Comparison of ENCODE assay signal across 8 cellular contexts in genomic region chr13:41960195-41960699, GRCh38. TPM values are rescaled to one million over a fixed set of nuclear protein-coding genes. Genes with fewer than 3 reads are reported as not detected.
A peak's percentile ranks its signal among the peaks of the same experiment; 100 is the strongest.
DNase-seq lines count a peak whose midpoint lies in the region; ATAC-seq, FAIRE-seq and TF ChIP-seq lines count a peak whose summit lies in the region.

No MANE protein-coding gene starts in this region.

- H3K14ac ChIP-seq in neuronal stem cell (ENCODE audit: low read length): peak overlapping the region; percentile 98

- H2AFZ ChIP-seq in neuronal stem cell (ENCODE audit: low read length): peak overlapping the region; percentile 98

- no peaks in the 10 kb centered on the region for H3K27me3 ChIP-seq in foreskin keratinocyte
- H3K27me3 ChIP-seq in neuronal stem cell (ENCODE audit: control insufficient read depth in 3 of 3, insufficient read depth in 3 of 3, low read depth in 1 of 3, low read length in 3 of 3): no peaks in the 10 kb centered on the region

- TF ChIP-seq CTCF in 22Rv1 (IDR thresholded peaks at IDR 0.05) (no peak), VCaP (conservative IDR thresholded peaks at IDR 0.05) (no peak), foreskin keratinocyte (conservative IDR thresholded peaks at IDR 0.05) (no peak)

- no CpG with 5 or more reads among the region's 14 CpGs for WGBS in neuronal stem cell (ENCODE audit: extremely low coverage in 2 of 2, insufficient read length in 2 of 2, insufficient replicate concordance in 1 of 2), 2 donors

- H3K18ac ChIP-seq in neuronal stem cell (ENCODE audit: low read length): peak overlapping the region; percentile 97

- H3K4me1 ChIP-seq in foreskin keratinocyte: peaks cover 10% of the 10 kb centered on the region
- H3K4me1 ChIP-seq in neuronal stem cell (ENCODE audit: control insufficient read depth in 2 of 2, insufficient read depth in 1 of 2, low read depth in 1 of 2, low read length in 2 of 2): peaks cover 3 to 4% of the 10 kb centered on the region in 2 donors

- H2BK120ac ChIP-seq in neuronal stem cell (ENCODE audit: low read depth, low read length): peak overlapping the region; percentile 31

- H2BK12ac ChIP-seq in neuronal stem cell (ENCODE audit: low read length): peak overlapping the region; percentile 58

- peaks cover 8% of the 10 kb centered on the region for H3K79me1 ChIP-seq in neuronal stem cell (ENCODE audit: low read depth, low read length)

- peak overlapping the region; percentile 92 for H3K9ac ChIP-seq in neuronal stem cell (ENCODE audit: low read depth, low read length, poor library complexity)

- peak overlapping the region; percentile 66 for H2BK5ac ChIP-seq in neuronal stem cell (ENCODE audit: low read length)

- H3K4ac ChIP-seq in neuronal stem cell (ENCODE audit: low read length): no peak overlapping the region

- H3K4me3 ChIP-seq in neuronal stem cell (ENCODE audit: low read length in 2 of 2): peak overlapping the region; percentile 61 to 89

- peak overlapping the region; percentile 13 for H2AK5ac ChIP-seq in neuronal stem cell (ENCODE audit: low read depth, low read length)

- peak; percentile 5 for FAIRE-seq in GM12891 (lab: Jason Lieb, UNC)

- DNase-seq in GM12891 (ENCODE audit: insufficient read length, low spot score): no peak
- DNase-seq in foreskin keratinocyte: peak in 1 of 2 donors; percentile 61
- no peak for DNase-seq in neuronal stem cell (ENCODE audit: low spot score)
- DNase-seq in UCSD-AML1 (lab: John Stamatoyannopoulos, UW; ENCODE audit: unreplicated experiment): no peak

- no peak for TF ChIP-seq POLR2A in GM12891 (IDR thresholded peaks at IDR 0.05; ENCODE audit: low read depth, low read length)

- peak overlapping the region; percentile 89 for H3K23ac ChIP-seq in neuronal stem cell (ENCODE audit: low read depth, low read length, poor library complexity)

- H4K91ac ChIP-seq in neuronal stem cell (ENCODE audit: low read depth, low read length, poor library complexity): no peak overlapping the region

- H2BK15ac ChIP-seq in neuronal stem cell (ENCODE audit: low read length): peak overlapping the region; percentile 94

- H3K4me2 ChIP-seq in neuronal stem cell (ENCODE audit: insufficient read depth, low read length, poor library complexity, severe bottlenecking): peak overlapping the region; percentile 77

- H3K27ac ChIP-seq in 22Rv1 (peak overlapping the region; percentile 66), VCaP (peak overlapping the region; percentile 89), foreskin keratinocyte (peak overlapping the region; percentile 86), neuronal stem cell (replicated peaks; ENCODE audit: low read length) (no peak overlapping the region)

- H3K9me3 ChIP-seq in neuronal stem cell (replicated peaks in 1 of 2; ENCODE audit: control insufficient read depth in 2 of 2, insufficient read depth in 1 of 2, low read depth in 1 of 2, low read length in 2 of 2): no peaks in the 10 kb centered on the region

- H3K36me3 ChIP-seq in neuronal stem cell (replicated peaks in 1 of 2; ENCODE audit: control insufficient read depth in 2 of 2, insufficient read depth in 2 of 2, low read length in 2 of 2): no peaks in the 10 kb centered on the region

- H4K8ac ChIP-seq in neuronal stem cell (ENCODE audit: low read depth, low read length): peak overlapping the region; percentile 98

- ATAC-seq in HG03135 (IDR thresholded peaks at IDR 0.05; ENCODE audit: unreplicated experiment) (peak; percentile 25), foreskin keratinocyte (peak; percentile 10), GM18870 (IDR thresholded peaks at IDR 0.05; ENCODE audit: unreplicated experiment) (no peak)

TF ChIP-seq in GM12891, 5 proteins besides CTCF, POLR2A, EP300 and RAD21:
- no peak for TF ChIP-seq TAF1 (IDR thresholded peaks at IDR 0.05; ENCODE audit: low read depth, low read length)
- no peak for TF ChIP-seq PAX5 (IDR thresholded peaks at IDR 0.05; ENCODE audit: insufficient read depth, low read length, severe bottlenecking)
- no peak for TF ChIP-seq POU2F2 (IDR thresholded peaks at IDR 0.05; ENCODE audit: low read depth, low read length)
- TF ChIP-seq POLR2AphosphoS5 (IDR thresholded peaks at IDR 0.05; ENCODE audit: low read depth, low read length): no peak
- no peak for TF ChIP-seq SPI1 (IDR thresholded peaks at IDR 0.05; ENCODE audit: low read depth, low read length)
TF ChIP-seq in GM12891: peak in this region for 0.

RNA-seq across cellular contexts. Expression of gene VWA8, which starts 0.7 kb away (rescaled TPM):
- polyA plus RNA-seq in GM12891 (2012; ENCODE audit: low read depth, missing spikeins): 6.5 TPM
- 15.0 and 15.8 TPM in 2 replicates for total RNA-seq in foreskin keratinocyte
- polyA plus RNA-seq in foreskin keratinocyte: 3.6 and 5.1 TPM in 2 replicates
- 5.0 TPM for polyA plus RNA-seq in neuronal stem cell (2013, experiment 1 of 2)
- 5.3 TPM for polyA plus RNA-seq in neuronal stem cell (2013, experiment 2 of 2)
